Comparison of ENCODE assay signal across 10 cellular contexts in genomic region chr17:77882040-77882439, GRCh38.
DNase-seq lines count a peak whose midpoint lies in the region; ATAC-seq and TF ChIP-seq lines count a peak whose summit lies in the region.
"Had no signal": no experiment of that assay in that cellular context is flagged by ENCODE, and none has a peak within 500 bp of the region (broad histone marks: within the 10 kb centered on the region; RNA-seq: fewer than 3 reads in every experiment).

No MANE protein-coding gene starts in this region.

- H3K27me3 Mint-ChIP-seq in stimulated activated naive CD8-positive, alpha-beta T cell treated with anti-CD3 and anti-CD28 coated beads, Interleukin-15, Interleukin-2, amounts not matched to agents 100 ng/mL and 50 ng/mL, for 24 hours: peaks cover 1% of the 10 kb centered on the region
- H3K27me3 Mint-ChIP-seq in activated T-helper 1 cell treated with anti-CD3 and anti-CD28 coated beads, Interleukin-12 subunit alpha, Interleukin-12 subunit beta, Interleukin-2, Interleukin-4 antibody, amounts not matched to agents 30 ng/mL and 10 ng/mL and 1 ng/mL, durations not matched to agents 14 hours and 24 hours and 36 hours (ENCODE audit: insufficient read depth): peaks cover 20% of the 10 kb centered on the region

- no peaks in the 10 kb centered on the region for H3K9me3 ChIP-seq in mucosa of rectum (ENCODE audit: control insufficient read depth in 2 of 2, low read length in 2 of 2)
- H3K9me3 ChIP-seq in stomach: no peaks in the 10 kb centered on the region
- H3K9me3 ChIP-seq: uterus had no signal

- no peak for TF ChIP-seq CTCF in stomach (IDR thresholded peaks at IDR 0.05)

- peaks cover 17 to 21% of the 10 kb centered on the region in 2 donors for H3K4me1 ChIP-seq in mucosa of rectum (ENCODE audit: control insufficient read depth in 2 of 2, insufficient read depth in 2 of 2, low read length in 2 of 2)
- peaks cover 14 to 41% (median 33%) of the 10 kb centered on the region in 4 donors for H3K4me1 ChIP-seq in stomach
- H3K4me1 ChIP-seq: parathyroid adenoma had no signal

- intact Hi-C loops in activated T-helper 1 cell treated with anti-CD3 and anti-CD28 coated beads, Interleukin-12 subunit alpha, Interleukin-12 subunit beta, Interleukin-2, Interleukin-4 antibody, amounts not matched to agents 30 ng/mL and 10 ng/mL and 1 ng/mL, durations not matched to agents 14 hours and 24 hours and 36 hours (cut with micrococcal nuclease): loop anchor here (1.0 to 10.0 kb wide), 5 partner anchors 39 to 547 kb away; partner anchors contain the start of gene TNRC6C
- intact Hi-C loops in stomach (cut with DNase I; ENCODE audit: low total_unique reads): no loop called here

- H3K27ac ChIP-seq in mucosa of rectum (ENCODE audit: low read depth in 2 of 2, low read length in 2 of 2): peak overlapping the region in 1 of 2 donors; percentile 63
- H3K27ac ChIP-seq in stomach: peak overlapping the region in 2 of 5 donors; percentile 75 to 83
- H3K27ac ChIP-seq: parathyroid adenoma had no signal

- no peak for DNase-seq in stimulated activated naive CD8-positive, alpha-beta T cell treated with anti-CD3 and anti-CD28 coated beads, Interleukin-15, Interleukin-2, amounts not matched to agents 100 U/mL and 50 U/mL, for 24 hours
- DNase-seq in activated T-helper 1 cell treated with anti-CD3 and anti-CD28 coated beads, Interleukin-12 subunit alpha, Interleukin-12 subunit beta, Interleukin-2, Interleukin-4 antibody, amounts not matched to agents 30 ng/mL and 10 ng/mL and 1 ng/mL, durations not matched to agents 14 hours and 24 hours and 36 hours (ENCODE audit: low spot score): peak; percentile 3
- DNase-seq in stomach: no peak
- no peak for DNase-seq in ecto neural progenitor cell (ENCODE audit: low spot score)
- no peak for DNase-seq in Kasumi-1 (lab: John Stamatoyannopoulos, UW)

- TF ChIP-seq POLR2A in stomach (IDR thresholded peaks at IDR 0.05): no peak

- no peak overlapping the region for H3K9ac ChIP-seq in mucosa of rectum (ENCODE audit: low read depth in 1 of 2, low read length in 2 of 2)
- H3K9ac ChIP-seq: parathyroid adenoma had no signal

- peak overlapping the region; percentile 71 for H3K27ac Mint-ChIP-seq in stimulated activated naive CD8-positive, alpha-beta T cell treated with anti-CD3 and anti-CD28 coated beads, Interleukin-15, Interleukin-2, amounts not matched to agents 100 ng/mL and 50 ng/mL, for 24 hours
- peak overlapping the region; percentile 95 for H3K27ac Mint-ChIP-seq in activated T-helper 1 cell treated with anti-CD3 and anti-CD28 coated beads, Interleukin-12 subunit alpha, Interleukin-12 subunit beta, Interleukin-2, Interleukin-4 antibody, amounts not matched to agents 30 ng/mL and 10 ng/mL and 1 ng/mL, durations not matched to agents 14 hours and 24 hours and 36 hours

- TF ChIP-seq EP300 in stomach (IDR thresholded peaks at IDR 0.05): no peak

- peak overlapping the region; percentile 55 for H3K4me3 Mint-ChIP-seq in stimulated activated naive CD8-positive, alpha-beta T cell treated with anti-CD3 and anti-CD28 coated beads, Interleukin-15, Interleukin-2, amounts not matched to agents 100 ng/mL and 50 ng/mL, for 24 hours
- H3K4me3 Mint-ChIP-seq in activated T-helper 1 cell treated with anti-CD3 and anti-CD28 coated beads, Interleukin-12 subunit alpha, Interleukin-12 subunit beta, Interleukin-2, Interleukin-4 antibody, amounts not matched to agents 30 ng/mL and 10 ng/mL and 1 ng/mL, durations not matched to agents 14 hours and 24 hours and 36 hours: peak overlapping the region; percentile 64

- peaks cover 88% of the 10 kb centered on the region for H3K4me1 Mint-ChIP-seq in stimulated activated naive CD8-positive, alpha-beta T cell treated with anti-CD3 and anti-CD28 coated beads, Interleukin-15, Interleukin-2, amounts not matched to agents 100 ng/mL and 50 ng/mL, for 24 hours (ENCODE audit: low read depth)
- H3K4me1 Mint-ChIP-seq in activated T-helper 1 cell treated with anti-CD3 and anti-CD28 coated beads, Interleukin-12 subunit alpha, Interleukin-12 subunit beta, Interleukin-2, Interleukin-4 antibody, amounts not matched to agents 30 ng/mL and 10 ng/mL and 1 ng/mL, durations not matched to agents 14 hours and 24 hours and 36 hours (ENCODE audit: low read depth): peaks cover 57% of the 10 kb centered on the region

- ATAC-seq in stimulated activated naive CD8-positive, alpha-beta T cell treated with anti-CD3 and anti-CD28 coated beads, Interleukin-15, Interleukin-2, amounts not matched to agents 100 U/mL and 50 U/mL, for 24 hours: no peak
- ATAC-seq in GM21381 (IDR thresholded peaks at IDR 0.05; ENCODE audit: unreplicated experiment): no peak

- no peaks in the 10 kb centered on the region for H3K9me3 Mint-ChIP-seq in stimulated activated naive CD8-positive, alpha-beta T cell treated with anti-CD3 and anti-CD28 coated beads, Interleukin-15, Interleukin-2, amounts not matched to agents 100 ng/mL and 50 ng/mL, for 24 hours
- no peaks in the 10 kb centered on the region for H3K9me3 Mint-ChIP-seq in activated T-helper 1 cell treated with anti-CD3 and anti-CD28 coated beads, Interleukin-12 subunit alpha, Interleukin-12 subunit beta, Interleukin-2, Interleukin-4 antibody, amounts not matched to agents 30 ng/mL and 10 ng/mL and 1 ng/mL, durations not matched to agents 14 hours and 24 hours and 36 hours

- H3K4me3 ChIP-seq in mucosa of rectum (ENCODE audit: low read length in 2 of 2) (peak overlapping the region; percentile 4 to 52), stomach (peak overlapping the region in 1 of 4 donors; percentile 1)
- H3K4me3 ChIP-seq: uterus had no signal

- H3K36me3 ChIP-seq in mucosa of rectum (ENCODE audit: control insufficient read depth in 2 of 2, insufficient read depth in 2 of 2, low read length in 2 of 2) (no peaks in the 10 kb centered on the region), stomach (no peaks in the 10 kb centered on the region)
- H3K36me3 ChIP-seq: uterus had no signal

- 64 to 85% (median 79%) methylated on average over 4 of the region's 4 CpGs for WGBS in stomach, 5 donors

- peaks cover 13 to 16% of the 10 kb centered on the region in 2 donors for H3K27me3 ChIP-seq in mucosa of rectum (ENCODE audit: control insufficient read depth in 2 of 2, insufficient read depth in 2 of 2, low read length in 2 of 2)
- H3K27me3 ChIP-seq in stomach: peaks cover 0 to 1% (median 0%) of the 10 kb centered on the region in 3 donors
- H3K27me3 ChIP-seq: uterus had no signal

- no peaks in the 10 kb centered on the region for H3K36me3 Mint-ChIP-seq in stimulated activated naive CD8-positive, alpha-beta T cell treated with anti-CD3 and anti-CD28 coated beads, Interleukin-15, Interleukin-2, amounts not matched to agents 100 ng/mL and 50 ng/mL, for 24 hours (ENCODE audit: low read depth)
- peaks cover 6% of the 10 kb centered on the region for H3K36me3 Mint-ChIP-seq in activated T-helper 1 cell treated with anti-CD3 and anti-CD28 coated beads, Interleukin-12 subunit alpha, Interleukin-12 subunit beta, Interleukin-2, Interleukin-4 antibody, amounts not matched to agents 30 ng/mL and 10 ng/mL and 1 ng/mL, durations not matched to agents 14 hours and 24 hours and 36 hours (ENCODE audit: low read depth)
